In genomic region chr18:74682998-74683311, GRCh38 we compare ENCODE assay signal across 20 cellular contexts.
DNase-seq lines count a peak whose midpoint lies in the region; ATAC-seq, FAIRE-seq and TF ChIP-seq lines count a peak whose summit lies in the region.
"Had no signal": no experiment of that assay in that cellular context is flagged by ENCODE, and none has a peak within 500 bp of the region (broad histone marks: within the 10 kb centered on the region; RNA-seq: fewer than 3 reads in every experiment).

No MANE protein-coding gene starts in this region.

- H3K79me2 ChIP-seq in PC-9 (ENCODE audit: low read depth) = no peaks in the 10 kb centered on the region

- H3K36me3 Mint-ChIP-seq in T-helper 17 cell (ENCODE audit: low read depth) = peaks cover 16% of the 10 kb centered on the region

- H3K27me3 ChIP-seq in Peyer's patch (no peaks in the 10 kb centered on the region), PC-9 (ENCODE audit: insufficient read depth, low read depth) (no peaks in the 10 kb centered on the region)
- H3K27me3 ChIP-seq: adrenal gland, suprapubic skin had no signal

- H3K4me1 Mint-ChIP-seq in T-helper 17 cell = peaks cover 15% of the 10 kb centered on the region

- H3F3A ChIP-seq in PC-9 (ENCODE audit: insufficient read depth, low read depth) = no peaks in the 10 kb centered on the region

- no peak for FAIRE-seq in H54 (lab: Jason Lieb, UNC)
- FAIRE-seq: K562 had no signal

- H3K27me3 Mint-ChIP-seq in T-helper 17 cell = no peaks in the 10 kb centered on the region
- H3K27me3 Mint-ChIP-seq: effector memory CD8-positive, alpha-beta T cell had no signal

- H3K27ac ChIP-seq in Peyer's patch (no peak overlapping the region), PC-9 (no peak overlapping the region)
- H3K27ac ChIP-seq: adrenal gland, suprapubic skin had no signal

- no peak overlapping the region for H3K4me3 Mint-ChIP-seq in T-helper 17 cell
- H3K4me3 Mint-ChIP-seq: activated CD8-positive, alpha-beta T cell treated with anti-CD3 and anti-CD28 coated beads, Interleukin-2, amount 10 ng/mL, durations not matched to agents 7 days and 5 days; effector memory CD8-positive, alpha-beta T cell had no signal

- TF ChIP-seq CTCF in Peyer's patch (IDR thresholded peaks at IDR 0.05) = no peak
- TF ChIP-seq CTCF in PC-9 (conservative IDR thresholded peaks at IDR 0.05) = no peak

- H3K4me3 ChIP-seq in Peyer's patch (no peak overlapping the region), PC-9 (no peak overlapping the region)
- H3K4me3 ChIP-seq: adrenal gland, K562, lung, suprapubic skin had no signal

- intact Hi-C loops in PC-9 (cut with micrococcal nuclease; ENCODE audit: unreplicated experiment) = no loop called here

- H3K9me2 ChIP-seq in PC-9 (ENCODE audit: insufficient read depth) = no peaks in the 10 kb centered on the region

- no peaks in the 10 kb centered on the region for H3K4me1 ChIP-seq in Peyer's patch
- no peaks in the 10 kb centered on the region for H3K4me1 ChIP-seq in PC-9 (replicated peaks; ENCODE audit: insufficient read depth)
- H3K4me1 ChIP-seq: adrenal gland had no signal

- CTCF ChIA-PET in PC-9 (lab: Charles Lee) = interaction anchor here (0.7 kb wide), 1 partner anchor 211 kb away, joined by 3 read pairs; no protein-coding TSS in a partner anchor

- no peak overlapping the region for H3K4me2 ChIP-seq in PC-9

- no peak overlapping the region for H2AFZ ChIP-seq in PC-9

- no TSS peak for BruUV-seq in PC-9 (replicated peaks; lab: Mats Ljungman, UMichigan)

- peak overlapping the region; percentile 29 for H3K27ac Mint-ChIP-seq in T-helper 17 cell
- H3K27ac Mint-ChIP-seq: activated CD8-positive, alpha-beta T cell treated with anti-CD3 and anti-CD28 coated beads, Interleukin-2, amount 10 ng/mL, durations not matched to agents 7 days and 5 days had no signal

- POLR2A ChIA-PET in PC-9 (lab: Charles Lee; ENCODE audit: unreplicated experiment) = no interaction called here

- peak; percentile 8 for DNase-seq in A172 (ENCODE audit: low spot score)
- DNase-seq in GM04503 (ENCODE audit: low read depth) = peak; percentile 10
- no peak for DNase-seq in T-helper 17 cell
- peak; percentile 69 for DNase-seq in fibroblast of peridontal ligament (ENCODE audit: extremely low read depth)
- DNase-seq in Peyer's patch = no peak
- DNase-seq in PC-9 = no peak
- no peak for DNase-seq in H54 (ENCODE audit: insufficient read length, low spot score)
- no peak for DNase-seq in T-helper 9 cell
- DNase-seq: activated CD8-positive, alpha-beta T cell treated with anti-CD3 and anti-CD28 coated beads, Interleukin-2, amount 10 ng/mL, durations not matched to agents 7 days and 5 days; adrenal gland; effector memory CD8-positive, alpha-beta T cell; NCI-H1092 treated with DMSO at 0.1 percent for 48 hours; NCI-H2227 treated with DMSO at 0.1 percent for 48 hours; stimulated activated CD4-positive, alpha-beta T cell treated with anti-CD3 and anti-CD28 coated beads, Interleukin-4, amount 100 ng/mL, for 4 hours; stimulated activated CD8-positive, alpha-beta memory T cell treated with anti-CD3 and anti-CD28 coated beads, Interleukin-4, amount 100 ng/mL, for 48 hours; T-helper 1 cell had no signal

- H3K9me3 ChIP-seq in T-helper 17 cell (ENCODE audit: control insufficient read depth, low read length, poor library complexity, severe bottlenecking) (no peaks in the 10 kb centered on the region), Peyer's patch (no peaks in the 10 kb centered on the region), PC-9 (ENCODE audit: insufficient read depth, low read depth) (no peaks in the 10 kb centered on the region)
- H3K9me3 ChIP-seq: adrenal gland, suprapubic skin had no signal

- H3K36me3 ChIP-seq in Peyer's patch (no peaks in the 10 kb centered on the region), PC-9 (ENCODE audit: low read depth) (no peaks in the 10 kb centered on the region)
- H3K36me3 ChIP-seq: adrenal gland, suprapubic skin had no signal

- TF ChIP-seq POLR2A in Peyer's patch (IDR thresholded peaks at IDR 0.05) (no peak), H54 (IDR thresholded peaks at IDR 0.05; ENCODE audit: low read depth, low read length) (no peak)

- no peak for ATAC-seq in T-helper 17 cell
- ATAC-seq: activated CD8-positive, alpha-beta T cell treated with anti-CD3 and anti-CD28 coated beads, Interleukin-2, amount 10 ng/mL, durations not matched to agents 7 days and 5 days; effector memory CD8-positive, alpha-beta T cell; K562; Right ventricle myocardium inferior had no signal

- no peaks in the 10 kb centered on the region for H4K20me1 ChIP-seq in PC-9 (ENCODE audit: insufficient read depth)

Comparison
In these comparisons a context has a peak if more than half of its experiments do, and no peak if none do; other contexts are left out.
1. DNase-seq: peak in A172 (single experiment), GM04503 (single experiment) and fibroblast of peridontal ligament (single experiment); none in T-helper 17 cell (0 of 3), Peyer's patch (0 of 3), PC-9 (0 of 2), H54 (single experiment) and T-helper 9 cell (single experiment).